Comparison of ENCODE assay signal across 8 cellular contexts in genomic region chr9:2015581-2016410, GRCh38. TPM values are rescaled to one million over a fixed set of nuclear protein-coding genes. Genes with fewer than 3 reads are reported as not detected.
DNase-seq lines count a peak whose midpoint lies in the region; ATAC-seq and TF ChIP-seq lines count a peak whose summit lies in the region.

No MANE protein-coding gene starts in this region.

- no peak for TF ChIP-seq CTCF in fibroblast of villous mesenchyme (IDR thresholded peaks at IDR 0.05; ENCODE audit: insufficient read depth, low read depth, low read length)
- no peak for TF ChIP-seq CTCF in nephron (IDR thresholded peaks at IDR 0.05; ENCODE audit: unreplicated experiment in 3 of 3)

- no peaks in the 10 kb centered on the region for H3K27me3 ChIP-seq in subcutaneous abdominal adipose tissue (ENCODE audit: control insufficient read depth in 5 of 5, insufficient read depth in 4 of 5, low read length in 5 of 5)

- peak; percentile 0 for ATAC-seq in HG02588 (IDR thresholded peaks at IDR 0.05; ENCODE audit: unreplicated experiment)
- ATAC-seq in HG03439 (IDR thresholded peaks at IDR 0.05; ENCODE audit: unreplicated experiment) = no peak

- peaks cover 24% of the 10 kb centered on the region for H3K27me3 Mint-ChIP-seq in nephron (ENCODE audit: low read depth)

- peak overlapping the region; percentile 97 for H3K27ac ChIP-seq in subcutaneous abdominal adipose tissue (ENCODE audit: low read depth, low read length)

- no peaks in the 10 kb centered on the region for H3K36me3 Mint-ChIP-seq in nephron (ENCODE audit: low read depth)

- peak overlapping the region; percentile 89 for H3K4me3 ChIP-seq in fibroblast of villous mesenchyme (ENCODE audit: low read depth, low read length)
- peak overlapping the region; percentile 73 to 96 (median 93) for H3K4me3 ChIP-seq in subcutaneous abdominal adipose tissue (ENCODE audit: low read depth in 1 of 5, low read length in 5 of 5)

- peak overlapping the region; percentile 96 to 100 (median 99) for H3K4me3 Mint-ChIP-seq in nephron

- H3K9ac ChIP-seq in subcutaneous abdominal adipose tissue (ENCODE audit: low read length in 5 of 5) = peak overlapping the region; percentile 89 to 96 (median 92)

- H3K9me3 Mint-ChIP-seq in nephron = no peaks in the 10 kb centered on the region

- H3K4me1 ChIP-seq in subcutaneous abdominal adipose tissue (ENCODE audit: control insufficient read depth in 5 of 5, insufficient read depth in 5 of 5, low read length in 5 of 5) = peaks cover 0 to 52% (median 43%) of the 10 kb centered on the region in 5 donors

- H3K36me3 ChIP-seq in subcutaneous abdominal adipose tissue (ENCODE audit: control insufficient read depth in 5 of 5, insufficient read depth in 5 of 5, low read length in 5 of 5) = no peaks in the 10 kb centered on the region

- H3K4me1 Mint-ChIP-seq in nephron = peaks cover 31% of the 10 kb centered on the region

- no peaks in the 10 kb centered on the region for H3K9me3 ChIP-seq in subcutaneous abdominal adipose tissue (ENCODE audit: control insufficient read depth in 5 of 5, low read length in 5 of 5)

- H3K27ac Mint-ChIP-seq in nephron = peak overlapping the region; percentile 97 to 99 (median 97)

- DNase-seq in DMS 273 (lab: John Stamatoyannopoulos, UW; ENCODE audit: unreplicated experiment) (peak; percentile 80), OCI-M1 (lab: John Stamatoyannopoulos, UW) (peak; percentile 57), activated gamma-delta T cell (lab: John Stamatoyannopoulos, UW) (peak; percentile 40), fibroblast of villous mesenchyme (ENCODE audit: low read depth) (peak; percentile 48)

RNA-seq across cellular contexts. Expression of gene SMARCA2, which starts 0.6 kb away (rescaled TPM):
- total RNA-seq in fibroblast of villous mesenchyme = 51.4 and 62.8 TPM in 2 replicates
